In genomic region chr3:101925564-101925963, GRCh38 we compare ENCODE assay signal across 16 cellular contexts.
DNase-seq lines count a peak whose midpoint lies in the region; ATAC-seq and TF ChIP-seq lines count a peak whose summit lies in the region.
"Had no signal": no experiment of that assay in that cellular context is flagged by ENCODE, and none has a peak within 500 bp of the region (broad histone marks: within the 10 kb centered on the region; RNA-seq: fewer than 3 reads in every experiment).

No MANE protein-coding gene starts in this region.

- no peak for TF ChIP-seq CTCF in progenitor cell of endocrine pancreas (IDR thresholded peaks at IDR 0.05; ENCODE audit: unreplicated experiment)
- TF ChIP-seq CTCF in tibial artery (IDR thresholded peaks at IDR 0.05) = no peak

- DNase-seq in T-helper 2 cell treated with Interferon-gamma antibody and Interleukin-4, amounts not matched to agents 5 μg/mL and 100 μg/mL, for 36 hours (ENCODE audit: low spot score) = no peak
- no peak for DNase-seq in T-helper 2 cell
- peak; percentile 81 for DNase-seq in NCI-H2081 treated with DMSO at 0.1 percent for 48 hours (lab: John Stamatoyannopoulos, UW)
- DNase-seq in activated CD8-positive, alpha-beta T cell treated with anti-CD3 and anti-CD28 coated beads, Interleukin-2, amount 10 ng/mL, durations not matched to agents 7 days and 5 days = no peak
- no peak for DNase-seq in progenitor cell of endocrine pancreas (ENCODE audit: low spot score, unreplicated experiment)
- DNase-seq in NCI-H128 (lab: John Stamatoyannopoulos, UW; ENCODE audit: unreplicated experiment) = no peak
- DNase-seq in putamen (ENCODE audit: low spot score) = no peak
- no peak for DNase-seq in tibial artery
- DNase-seq: Caco-2; NCI-H2227 treated with DMSO at 0.1 percent for 48 hours; right cardiac atrium; stimulated activated CD4-positive, alpha-beta T cell treated with anti-CD3 and anti-CD28 coated beads, Interleukin-2, amount 100 ng/mL, for 48 hours; T-helper 9 cell had no signal

- H3K27ac ChIP-seq in tibial artery = no peak overlapping the region
- H3K27ac ChIP-seq: RWPE1, upper lobe of left lung had no signal

- ATAC-seq in activated CD8-positive, alpha-beta T cell treated with anti-CD3 and anti-CD28 coated beads, Interleukin-2, amount 10 ng/mL, durations not matched to agents 7 days and 5 days = no peak
- ATAC-seq: right cardiac atrium had no signal

- intact Hi-C loops in tibial artery (cut with DNase I; ENCODE audit: low total_unique reads) = no loop called here

- no peaks in the 10 kb centered on the region for H3K36me3 ChIP-seq in tibial artery
- H3K36me3 ChIP-seq: upper lobe of left lung had no signal

- peaks cover 10% of the 10 kb centered on the region for H3K27me3 Mint-ChIP-seq in T-helper 2 cell treated with Interferon-gamma antibody and Interleukin-4, amounts not matched to agents 5 μg/mL and 100 μg/mL, for 36 hours (ENCODE audit: low read depth)
- no peaks in the 10 kb centered on the region for H3K27me3 Mint-ChIP-seq in activated CD8-positive, alpha-beta T cell treated with anti-CD3 and anti-CD28 coated beads, Interleukin-2, amount 10 ng/mL, durations not matched to agents 7 days and 5 days (ENCODE audit: low read depth)
- peaks cover 4% of the 10 kb centered on the region for H3K27me3 Mint-ChIP-seq in progenitor cell of endocrine pancreas
- H3K27me3 Mint-ChIP-seq: memory B cell had no signal

- H3K4me1 Mint-ChIP-seq in T-helper 2 cell treated with Interferon-gamma antibody and Interleukin-4, amounts not matched to agents 5 μg/mL and 100 μg/mL, for 36 hours (ENCODE audit: low read depth) = peaks cover 36% of the 10 kb centered on the region
- peaks cover 39% of the 10 kb centered on the region for H3K4me1 Mint-ChIP-seq in activated CD8-positive, alpha-beta T cell treated with anti-CD3 and anti-CD28 coated beads, Interleukin-2, amount 10 ng/mL, durations not matched to agents 7 days and 5 days (ENCODE audit: low read depth)
- H3K4me1 Mint-ChIP-seq in progenitor cell of endocrine pancreas (ENCODE audit: low read depth) = peaks cover 14% of the 10 kb centered on the region

- peaks cover 21% of the 10 kb centered on the region for H3K9me3 Mint-ChIP-seq in T-helper 2 cell treated with Interferon-gamma antibody and Interleukin-4, amounts not matched to agents 5 μg/mL and 100 μg/mL, for 36 hours
- peaks cover 8% of the 10 kb centered on the region for H3K9me3 Mint-ChIP-seq in activated CD8-positive, alpha-beta T cell treated with anti-CD3 and anti-CD28 coated beads, Interleukin-2, amount 10 ng/mL, durations not matched to agents 7 days and 5 days (ENCODE audit: insufficient read depth)
- H3K9me3 Mint-ChIP-seq in progenitor cell of endocrine pancreas (ENCODE audit: low read depth) = peaks cover 26% of the 10 kb centered on the region
- H3K9me3 Mint-ChIP-seq: memory B cell had no signal

- POLR2A ChIA-PET in activated CD8-positive, alpha-beta T cell treated with anti-CD3 and anti-CD28 coated beads, Interleukin-2, amount 10 ng/mL, durations not matched to agents 7 days and 5 days (lab: Charles Lee) = interaction anchor here (1.2 kb wide), 1 partner anchor 76 kb away, joined by 6 read pairs; the partner anchor contains the start of gene NFKBIZ

- CTCF ChIA-PET in activated CD8-positive, alpha-beta T cell treated with anti-CD3 and anti-CD28 coated beads, Interleukin-2, amount 10 ng/mL, durations not matched to agents 7 days and 5 days (lab: Charles Lee) = interaction anchor here (1.3 to 1.6 kb wide), 2 partner anchors 10 to 64 kb away, joined by 3 to 4 read pairs; no protein-coding TSS in a partner anchor

- no peaks in the 10 kb centered on the region for H3K4me1 ChIP-seq in tibial artery
- H3K4me1 ChIP-seq: Caco-2 had no signal

- H3K27ac Mint-ChIP-seq in T-helper 2 cell treated with Interferon-gamma antibody and Interleukin-4, amounts not matched to agents 5 μg/mL and 100 μg/mL, for 36 hours = no peak overlapping the region
- peak overlapping the region; percentile 56 for H3K27ac Mint-ChIP-seq in activated CD8-positive, alpha-beta T cell treated with anti-CD3 and anti-CD28 coated beads, Interleukin-2, amount 10 ng/mL, durations not matched to agents 7 days and 5 days
- peak overlapping the region; percentile 45 for H3K27ac Mint-ChIP-seq in progenitor cell of endocrine pancreas
- H3K27ac Mint-ChIP-seq: memory B cell had no signal

- H3K4me3 Mint-ChIP-seq in T-helper 2 cell treated with Interferon-gamma antibody and Interleukin-4, amounts not matched to agents 5 μg/mL and 100 μg/mL, for 36 hours = peak overlapping the region; percentile 17
- H3K4me3 Mint-ChIP-seq in activated CD8-positive, alpha-beta T cell treated with anti-CD3 and anti-CD28 coated beads, Interleukin-2, amount 10 ng/mL, durations not matched to agents 7 days and 5 days = no peak overlapping the region
- peak overlapping the region; percentile 1 for H3K4me3 Mint-ChIP-seq in progenitor cell of endocrine pancreas (ENCODE audit: low read depth)
- H3K4me3 Mint-ChIP-seq: memory B cell had no signal

- no peak overlapping the region for H3K4me3 ChIP-seq in tibial artery
- H3K4me3 ChIP-seq: upper lobe of left lung had no signal

- H3K36me3 Mint-ChIP-seq in T-helper 2 cell treated with Interferon-gamma antibody and Interleukin-4, amounts not matched to agents 5 μg/mL and 100 μg/mL, for 36 hours (ENCODE audit: low read depth) = peaks cover 24% of the 10 kb centered on the region
- peaks cover 26% of the 10 kb centered on the region for H3K36me3 Mint-ChIP-seq in activated CD8-positive, alpha-beta T cell treated with anti-CD3 and anti-CD28 coated beads, Interleukin-2, amount 10 ng/mL, durations not matched to agents 7 days and 5 days (ENCODE audit: low read depth)
- peaks cover 5% of the 10 kb centered on the region for H3K36me3 Mint-ChIP-seq in progenitor cell of endocrine pancreas (ENCODE audit: insufficient read depth)

- no peaks in the 10 kb centered on the region for H3K9me3 ChIP-seq in tibial artery
- H3K9me3 ChIP-seq: Caco-2, upper lobe of left lung had no signal

- H3K27me3 ChIP-seq in tibial artery = no peaks in the 10 kb centered on the region
- H3K27me3 ChIP-seq: upper lobe of left lung had no signal
